Comparison of ENCODE assay signal across 8 cellular contexts in the genomic region with DNA sequence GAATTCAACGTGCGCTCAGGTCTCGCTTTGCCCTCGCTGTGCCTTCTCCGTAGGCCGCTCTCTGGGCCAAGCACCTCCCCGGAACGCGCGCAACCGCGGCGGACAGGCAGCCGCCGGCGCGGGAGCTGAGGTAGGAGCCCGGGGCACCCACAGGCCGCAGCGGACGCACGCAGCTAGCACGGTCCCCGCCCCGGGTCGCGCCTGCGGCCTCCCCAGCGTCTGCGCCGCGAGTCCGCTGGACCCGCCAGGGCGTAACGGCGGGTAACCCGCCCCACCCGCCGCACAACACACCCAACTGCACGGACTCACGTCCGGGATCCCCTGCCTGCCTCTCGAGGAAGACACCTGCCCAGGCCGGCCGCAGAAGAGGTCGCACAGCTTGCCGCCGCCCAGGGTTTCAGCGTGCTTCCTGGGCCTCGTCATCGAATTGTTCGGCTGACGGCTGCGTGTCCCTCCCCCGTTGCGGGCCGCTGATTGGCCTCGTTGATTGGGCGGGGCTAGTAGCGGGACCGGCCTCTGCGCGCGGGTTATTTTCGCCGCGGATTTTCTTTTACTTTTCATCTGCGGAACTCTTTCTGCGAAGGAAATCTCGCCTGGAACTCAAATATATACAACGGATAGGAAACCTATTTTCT. TPM values are rescaled to one million over a fixed set of nuclear protein-coding genes. Genes with fewer than 3 reads are reported as not detected.
DNase-seq lines count a peak whose midpoint lies in the region; ATAC-seq and TF ChIP-seq lines count a peak whose summit lies in the region.

A gene with protein sequence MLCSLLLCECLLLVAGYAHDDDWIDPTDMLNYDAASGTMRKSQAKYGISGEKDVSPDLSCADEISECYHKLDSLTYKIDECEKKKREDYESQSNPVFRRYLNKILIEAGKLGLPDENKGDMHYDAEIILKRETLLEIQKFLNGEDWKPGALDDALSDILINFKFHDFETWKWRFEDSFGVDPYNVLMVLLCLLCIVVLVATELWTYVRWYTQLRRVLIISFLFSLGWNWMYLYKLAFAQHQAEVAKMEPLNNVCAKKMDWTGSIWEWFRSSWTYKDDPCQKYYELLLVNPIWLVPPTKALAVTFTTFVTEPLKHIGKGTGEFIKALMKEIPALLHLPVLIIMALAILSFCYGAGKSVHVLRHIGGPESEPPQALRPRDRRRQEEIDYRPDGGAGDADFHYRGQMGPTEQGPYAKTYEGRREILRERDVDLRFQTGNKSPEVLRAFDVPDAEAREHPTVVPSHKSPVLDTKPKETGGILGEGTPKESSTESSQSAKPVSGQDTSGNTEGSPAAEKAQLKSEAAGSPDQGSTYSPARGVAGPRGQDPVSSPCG (minus strand): TSS at position 433 of the 635 bp plus-strand sequence. CDS start 13,047 bp downstream, outside the sequence.

- H3K27ac Mint-ChIP-seq in activated CD4-positive, alpha-beta T cell treated with anti-CD3 and anti-CD28 coated beads for 36 hours: peak within 1 kb of the TSS; percentile 91

- H3K27me3 Mint-ChIP-seq in activated CD4-positive, alpha-beta T cell treated with anti-CD3 and anti-CD28 coated beads for 36 hours: no peaks in the 10 kb centered on the region

- POLR2A ChIA-PET in activated CD4-positive, alpha-beta T cell treated with anti-CD3 and anti-CD28 coated beads for 36 hours (lab: Charles Lee): no interaction called here

- H3K4me1 Mint-ChIP-seq in activated CD4-positive, alpha-beta T cell treated with anti-CD3 and anti-CD28 coated beads for 36 hours: peaks cover 26% of the 10 kb centered on the region

- peaks cover 22% of the 10 kb centered on the region for H3K36me3 Mint-ChIP-seq in activated CD4-positive, alpha-beta T cell treated with anti-CD3 and anti-CD28 coated beads for 36 hours (ENCODE audit: low read depth)

- ATAC-seq in HG03432 (IDR thresholded peaks at IDR 0.05; ENCODE audit: unreplicated experiment): peak; percentile 95
- peak; percentile 97 for ATAC-seq in activated CD4-positive, alpha-beta T cell treated with anti-CD3 and anti-CD28 coated beads for 36 hours

- CTCF ChIA-PET in activated CD4-positive, alpha-beta T cell treated with anti-CD3 and anti-CD28 coated beads for 36 hours (lab: Charles Lee): interaction anchor here (0.5 to 2.0 kb wide), 6 partner anchors 10 to 570 kb away, joined by 3 to 7 read pairs (median 4); a partner anchor contains a TSS

- no peaks in the 10 kb centered on the region for H3K9me3 Mint-ChIP-seq in activated CD4-positive, alpha-beta T cell treated with anti-CD3 and anti-CD28 coated beads for 36 hours (ENCODE audit: low read depth)

- DNase-seq in AG20443 (ENCODE audit: low spot score) (peak; percentile 99), NCI-H510A treated with DMSO at 0.1 percent for 48 hours (lab: John Stamatoyannopoulos, UW) (peak; percentile 94), choroid plexus epithelial cell (ENCODE audit: low read depth) (peak; percentile 94), kidney glomerular epithelial cell (lab: John Stamatoyannopoulos, UW) (peak; percentile 87)
- DNase-seq in activated CD4-positive, alpha-beta T cell treated with anti-CD3 and anti-CD28 coated beads for 36 hours: peak; percentile 96
- peak; percentile 75 to 80 for DNase-seq in stimulated activated CD4-positive, alpha-beta T cell treated with anti-CD3 and anti-CD28 coated beads, Interleukin-1b, Interleukin-23, amount 100 ng/mL, for 1 hour (ENCODE audit: low read depth in 2 of 2)

- TF ChIP-seq POLR2A in GM19099 (IDR thresholded peaks at IDR 0.05; ENCODE audit: extremely low read depth, insufficient read length, low read depth): peak; percentile 91

- peak within 1 kb of the TSS; percentile 83 for H3K4me3 ChIP-seq in choroid plexus epithelial cell (ENCODE audit: low read depth, low read length)

- intact Hi-C loops in activated CD4-positive, alpha-beta T cell treated with anti-CD3 and anti-CD28 coated beads for 36 hours (cut with DNase I, micrococcal nuclease): loop anchor here (1.0 to 10.0 kb wide), 10 partner anchors 80 to 544 kb away; a partner anchor contains a TSS

- peak within 1 kb of the TSS; percentile 81 for H3K4me3 Mint-ChIP-seq in activated CD4-positive, alpha-beta T cell treated with anti-CD3 and anti-CD28 coated beads for 36 hours

- TF ChIP-seq CTCF in choroid plexus epithelial cell (conservative IDR thresholded peaks at IDR 0.05; ENCODE audit: low read depth, low read length): no peak

RNA-seq across cellular contexts. Expression of the gene that starts here (rescaled TPM):
- 10 to 100 TPM; 15.7 to 17.1 TPM for total RNA-seq in activated CD4-positive, alpha-beta T cell treated with anti-CD3 and anti-CD28 coated beads for 36 hours

Comparison
In these comparisons a context has a peak if more than half of its experiments do, and no peak if none do; other contexts are left out.
1. Peak in every context shown above with its lines: DNase-seq, ATAC-seq and H3K4me3 ChIP-seq.